In genomic region chr3:181609156-181609767, GRCh38 we compare ENCODE assay signal across 17 cellular contexts.
DNase-seq lines count a peak whose midpoint lies in the region; ATAC-seq and TF ChIP-seq lines count a peak whose summit lies in the region.
"Had no signal": no experiment of that assay in that cellular context is flagged by ENCODE, and none has a peak within 500 bp of the region (broad histone marks: within the 10 kb centered on the region; RNA-seq: fewer than 3 reads in every experiment).

No MANE protein-coding gene starts in this region.

- H3K27me3 ChIP-seq in endodermal cell (ENCODE audit: control insufficient read depth, insufficient read depth, low read length, poor library complexity, severe bottlenecking): no peaks in the 10 kb centered on the region
- H3K27me3 ChIP-seq: BLaER1 had no signal

- no peak for ATAC-seq in GM18511 (IDR thresholded peaks at IDR 0.05; ENCODE audit: unreplicated experiment)
- no peak for ATAC-seq in HG03196 (IDR thresholded peaks at IDR 0.05; ENCODE audit: unreplicated experiment)
- ATAC-seq: CD8-positive, alpha-beta T cell; PC-3 had no signal

- no peaks in the 10 kb centered on the region for H3K9me3 ChIP-seq in endodermal cell (ENCODE audit: control insufficient read depth, low read length)
- H3K9me3 ChIP-seq: BLaER1 had no signal

- no peaks in the 10 kb centered on the region for H3K9me3 Mint-ChIP-seq in endodermal cell
- H3K9me3 Mint-ChIP-seq: CD8-positive, alpha-beta T cell had no signal

- no peaks in the 10 kb centered on the region for H3K36me3 Mint-ChIP-seq in endodermal cell (ENCODE audit: low read depth)
- H3K36me3 Mint-ChIP-seq: CD8-positive, alpha-beta T cell had no signal

- in situ Hi-C loops in ACHN (cut with HindIII; ENCODE audit: low pct_ligation_motif_present, low pct_unique_long_range_greater_than_20kb, low sequenced_read_pairs): no loop called here

- H3K4me3 ChIP-seq in endodermal cell (ENCODE audit: low read length): no peak overlapping the region
- H3K4me3 ChIP-seq: BLaER1 had no signal

- 82% methylated on average over 1 of the region's 1 CpG; no CpG with 5 or more reads in 1 of the 2 experiments for WGBS in endodermal cell (ENCODE audit: insufficient coverage in 1 of 2, insufficient read length in 1 of 2), 2 experiments

- TF ChIP-seq CTCF in endodermal cell (conservative IDR thresholded peaks at IDR 0.05): no peak

- peak overlapping the region; percentile 58 for H3K27ac ChIP-seq in endodermal cell (ENCODE audit: low read depth, low read length)
- H3K27ac ChIP-seq: BLaER1, KMS-11, RWPE1 had no signal

- no peaks in the 10 kb centered on the region for H3K4me1 ChIP-seq in endodermal cell (ENCODE audit: control insufficient read depth, insufficient read depth, low read length)
- H3K4me1 ChIP-seq: BLaER1 had no signal

- no peak overlapping the region for H3K9ac ChIP-seq in endodermal cell (ENCODE audit: extremely low read depth, low read length, poor library complexity, severe bottlenecking)
- H3K9ac ChIP-seq: BLaER1, KMS-11 had no signal

- no peaks in the 10 kb centered on the region for H3K36me3 ChIP-seq in endodermal cell (ENCODE audit: control insufficient read depth, insufficient read depth, low read length)
- H3K36me3 ChIP-seq: BLaER1 had no signal

- H3K27me3 Mint-ChIP-seq in endodermal cell (ENCODE audit: insufficient read depth): no peaks in the 10 kb centered on the region

- H3K4me1 Mint-ChIP-seq in endodermal cell: peaks cover 12% of the 10 kb centered on the region

- DNase-seq in ELF-1 (ENCODE audit: low read depth, low spot score) (peak; percentile 11), NCI-H146 treated with DMSO at 0.1 percent for 48 hours (lab: John Stamatoyannopoulos, UW; ENCODE audit: unreplicated experiment) (peak; percentile 75), endodermal cell (no peak), medulla oblongata (ENCODE audit: extremely low spot score) (peak; percentile 42), ACHN (no peak), 8988T (no peak)
- DNase-seq: CD8-positive, alpha-beta T cell; NCI-H1048; NCI-H1436 treated with DMSO at 0.1 percent for 48 hours; NCI-H446 treated with DMSO at 0.1 percent for 48 hours; NK-92 treated with Interleukin-12 subunit alpha and Interleukin-12 subunit beta, amount 100 ng/mL, for 24 hours; PC-3 had no signal

- H3K27ac Mint-ChIP-seq in endodermal cell: no peak overlapping the region
- H3K27ac Mint-ChIP-seq: CD8-positive, alpha-beta T cell had no signal

- no peak overlapping the region for H3K4me3 Mint-ChIP-seq in endodermal cell
- H3K4me3 Mint-ChIP-seq: CD8-positive, alpha-beta T cell had no signal

Comparison
In these comparisons a context has a peak if more than half of its experiments do, and no peak if none do; other contexts are left out.
1. DNase-seq: peak in ELF-1 (single experiment), NCI-H146 treated with DMSO at 0.1 percent for 48 hours (single experiment) and medulla oblongata (single experiment); none in endodermal cell (single experiment), ACHN (single experiment) and 8988T (single experiment).